Comparison of ENCODE assay signal across 24 cellular contexts in the genomic region with DNA sequence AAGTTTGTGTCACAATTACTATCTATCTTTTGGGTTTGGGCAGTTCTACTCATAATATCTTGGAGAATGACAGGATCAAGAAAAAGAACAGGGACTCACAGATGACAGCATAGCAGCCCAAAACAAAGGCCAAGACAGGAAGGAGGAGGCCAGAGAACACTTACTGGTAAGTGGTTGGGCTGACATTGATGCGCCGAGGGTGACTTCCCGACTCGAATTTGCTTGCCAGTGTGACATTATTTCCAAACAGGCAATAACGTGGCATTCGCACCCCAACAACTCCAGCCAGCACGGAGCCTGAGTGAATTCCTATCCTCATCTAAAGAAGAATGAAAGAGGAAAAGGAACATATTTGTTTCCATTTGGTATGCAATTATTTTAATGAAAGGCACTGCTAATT.
"Had no signal": no experiment of that assay in that cellular context is flagged by ENCODE, and none has a peak within 500 bp of the region (broad histone marks: within the 10 kb centered on the region; RNA-seq: fewer than 3 reads in every experiment).

No MANE protein-coding gene starts in this region.

- H3K4me1 Mint-ChIP-seq: activated B cell treated with CpG ODN at 0.5 μM for 24 hours; central memory CD8-positive, alpha-beta T cell; naive thymus-derived CD8-positive, alpha-beta T cell; stimulated activated effector memory CD8-positive, alpha-beta T cell treated with anti-CD3 and anti-CD28 coated beads, Interleukin-12 subunit alpha, Interleukin-12 subunit beta, amount 100 ng/mL, for 72 hours had no signal

- DNase-seq: activated B cell treated with CpG ODN at 0.5 μM for 24 hours; activated CD4-positive, alpha-beta T cell treated with anti-CD3 and anti-CD28 coated beads, Interleukin-2, amount 50 U/mL, for 4 hours; activated naive CD4-positive, alpha-beta T cell; activated T-cell treated with anti-CD3 and anti-CD28 coated beads for 4 hours; activated T-cell treated with anti-CD3 and anti-CD28 coated beads, Interleukin-2, amount 50 U/mL, for 72 hours; anterior cingulate cortex; foreskin keratinocyte; heart left ventricle; hypothalamus; mammary epithelial cell; midbrain; naive thymus-derived CD8-positive, alpha-beta T cell; posterior cingulate gyrus; right lobe of liver; stimulated activated CD4-positive, alpha-beta T cell treated with anti-CD3 and anti-CD28 coated beads, Interleukin-4, amount 100 ng/mL, for 24 hours; T-helper 2 cell; trophoblast cell had no signal

- H3K4me3 ChIP-seq: esophagus muscularis mucosa, heart left ventricle, right lobe of liver, thoracic aorta had no signal

- H3K27me3 Mint-ChIP-seq: activated B cell treated with CpG ODN at 0.5 μM for 24 hours; activated naive CD8-positive, alpha-beta T cell; central memory CD8-positive, alpha-beta T cell; dendritic cell treated with granulocyte-macrophage colony-stimulating factor and Interleukin-4, amounts not matched to agents 40 ng/mL and 50 ng/mL, for 4 days; naive thymus-derived CD8-positive, alpha-beta T cell; stimulated activated naive CD8-positive, alpha-beta T cell treated with anti-CD3 and anti-CD28 coated beads, Interleukin-15, Interleukin-2, amounts not matched to agents 100 ng/mL and 50 ng/mL, for 24 hours had no signal

- H3K9me3 Mint-ChIP-seq: activated B cell treated with CpG ODN at 0.5 μM for 24 hours; stimulated activated naive CD8-positive, alpha-beta T cell treated with anti-CD3 and anti-CD28 coated beads, Interleukin-15, Interleukin-2, amounts not matched to agents 100 ng/mL and 50 ng/mL, for 24 hours had no signal

- H3K36me3 Mint-ChIP-seq: activated naive CD8-positive, alpha-beta T cell; stimulated activated effector memory CD8-positive, alpha-beta T cell treated with anti-CD3 and anti-CD28 coated beads, Interleukin-12 subunit alpha, Interleukin-12 subunit beta, amount 100 ng/mL, for 72 hours had no signal

- H3K9me3 ChIP-seq: esophagus muscularis mucosa, heart left ventricle, right lobe of liver, thoracic aorta had no signal

- H3K27ac Mint-ChIP-seq: activated B cell treated with CpG ODN at 0.5 μM for 24 hours; activated naive CD8-positive, alpha-beta T cell; activated T-cell treated with anti-CD3 and anti-CD28 coated beads, Interleukin-2, amount 50 U/mL, for 72 hours; dendritic cell treated with granulocyte-macrophage colony-stimulating factor and Interleukin-4, amounts not matched to agents 40 ng/mL and 50 ng/mL, for 4 days; naive thymus-derived CD8-positive, alpha-beta T cell; stimulated activated effector memory CD8-positive, alpha-beta T cell treated with anti-CD3 and anti-CD28 coated beads, Interleukin-12 subunit alpha, Interleukin-12 subunit beta, amount 100 ng/mL, for 72 hours; stimulated activated naive CD8-positive, alpha-beta T cell treated with anti-CD3 and anti-CD28 coated beads, Interleukin-15, Interleukin-2, amounts not matched to agents 100 ng/mL and 50 ng/mL, for 24 hours had no signal

- H3K27me3 ChIP-seq: esophagus muscularis mucosa, foreskin keratinocyte, heart left ventricle, right lobe of liver had no signal

- ATAC-seq: activated T-cell treated with anti-CD3 and anti-CD28 coated beads, Interleukin-2, amount 50 U/mL, for 72 hours; foreskin keratinocyte; heart left ventricle; naive thymus-derived CD8-positive, alpha-beta T cell; right lobe of liver; stimulated activated effector memory CD8-positive, alpha-beta T cell treated with anti-CD3 and anti-CD28 coated beads, Interleukin-12 subunit alpha, Interleukin-12 subunit beta, amount 100 ng/mL, for 72 hours had no signal

- H3K36me3 ChIP-seq: esophagus muscularis mucosa, heart left ventricle, right lobe of liver, thoracic aorta had no signal

- H3K27ac ChIP-seq: esophagus muscularis mucosa, foreskin keratinocyte, heart left ventricle, right lobe of liver, thoracic aorta had no signal

- H3K4me1 ChIP-seq: esophagus muscularis mucosa, foreskin keratinocyte, heart left ventricle, right lobe of liver had no signal

- H3K4me3 Mint-ChIP-seq: activated B cell treated with CpG ODN at 0.5 μM for 24 hours; activated naive CD8-positive, alpha-beta T cell; activated T-cell treated with anti-CD3 and anti-CD28 coated beads, Interleukin-2, amount 50 U/mL, for 72 hours; central memory CD8-positive, alpha-beta T cell; dendritic cell treated with granulocyte-macrophage colony-stimulating factor and Interleukin-4, amounts not matched to agents 40 ng/mL and 50 ng/mL, for 4 days; naive thymus-derived CD8-positive, alpha-beta T cell; stimulated activated effector memory CD8-positive, alpha-beta T cell treated with anti-CD3 and anti-CD28 coated beads, Interleukin-12 subunit alpha, Interleukin-12 subunit beta, amount 100 ng/mL, for 72 hours; stimulated activated naive CD8-positive, alpha-beta T cell treated with anti-CD3 and anti-CD28 coated beads, Interleukin-15, Interleukin-2, amounts not matched to agents 100 ng/mL and 50 ng/mL, for 24 hours had no signal
